24 cellular contexts compared by ENCODE assay signal in the genomic region with DNA sequence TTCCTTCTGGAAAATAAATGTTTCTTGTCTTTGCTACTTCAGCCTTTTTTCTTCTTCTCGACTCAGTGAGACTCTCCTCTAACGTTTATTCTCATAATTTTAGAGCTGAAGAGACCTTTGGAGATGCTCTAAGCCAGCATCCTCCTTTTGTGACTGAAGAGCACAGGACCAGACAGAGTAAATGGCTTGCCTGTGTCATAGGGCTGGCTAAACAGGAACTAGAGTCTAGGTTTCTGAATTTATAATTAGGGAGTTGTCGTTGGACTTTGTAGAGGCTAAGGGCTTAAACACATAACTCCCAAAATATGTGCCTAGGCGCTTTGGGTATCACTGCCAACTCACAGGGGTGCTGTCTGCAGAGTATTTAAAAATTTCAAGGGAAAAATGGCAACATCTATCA.
DNase-seq lines count a peak whose midpoint lies in the region; TF ChIP-seq lines count a peak whose summit lies in the region.
"Had no signal": no experiment of that assay in that cellular context is flagged by ENCODE, and none has a peak within 500 bp of the region (broad histone marks: within the 10 kb centered on the region; RNA-seq: fewer than 3 reads in every experiment).

No MANE protein-coding gene starts in this region.

- peak overlapping the region; percentile 50 for H3K27ac Mint-ChIP-seq in dendritic cell treated with granulocyte-macrophage colony-stimulating factor and Interleukin-4, amounts not matched to agents 40 ng/mL and 50 ng/mL, for 4 days
- H3K27ac Mint-ChIP-seq: activated CD4-positive, alpha-beta memory T cell treated with anti-CD3 and anti-CD28 coated beads, Interleukin-2, amount 10 ng/mL, durations not matched to agents 7 days and 5 days; activated T-helper 1 cell treated with anti-CD3 and anti-CD28 coated beads, Interleukin-12 subunit alpha, Interleukin-12 subunit beta, Interleukin-2, Interleukin-4 antibody, amounts not matched to agents 30 ng/mL and 10 ng/mL and 1 ng/mL, durations not matched to agents 14 hours and 24 hours and 36 hours; stimulated activated naive CD8-positive, alpha-beta T cell treated with anti-CD3 and anti-CD28 coated beads, Interleukin-15, Interleukin-2, amounts not matched to agents 100 ng/mL and 50 ng/mL, for 24 hours; T-helper 17 cell had no signal

- peaks cover 15% of the 10 kb centered on the region; the same call in 1 of the 2 replicates for H3F3A ChIP-seq in MM.1S (ENCODE audit: insufficient read depth, low read length)

- no peaks in the 10 kb centered on the region for H3K27me3 ChIP-seq in BLaER1 treated with 17β-estradiol and CSF1 and Interleukin-3, amounts not matched to agents 10 nM and 100 nM
- H3K27me3 ChIP-seq in MM.1S (replicated peaks; ENCODE audit: insufficient read depth, low read length) (no peaks in the 10 kb centered on the region), skeletal muscle tissue (ENCODE audit: control insufficient read depth in 3 of 3, insufficient read depth in 3 of 3, low read length in 3 of 3) (no peaks in the 10 kb centered on the region), WERI-Rb-1 (ENCODE audit: insufficient read depth, low read depth, severe bottlenecking) (no peaks in the 10 kb centered on the region)
- H3K27me3 ChIP-seq: colonic mucosa, left lung, tibial artery had no signal

- H3K4me1 ChIP-seq in BLaER1 treated with 17β-estradiol and CSF1 and Interleukin-3, amounts not matched to agents 10 nM and 100 nM = peaks cover 20 to 44% (median 37%) of the 10 kb centered on the region in 10 experiments
- H3K4me1 ChIP-seq in MM.1S (ENCODE audit: low read length) (peaks cover 48% of the 10 kb centered on the region), skeletal muscle tissue (ENCODE audit: control insufficient read depth in 3 of 3, insufficient read depth in 3 of 3, low read length in 3 of 3) (peaks cover 9 to 26% (median 15%) of the 10 kb centered on the region in 3 donors)
- H3K4me1 ChIP-seq: prostate gland had no signal

- H3K4me2 ChIP-seq in BLaER1 treated with 17β-estradiol and CSF1 and Interleukin-3, amounts not matched to agents 10 nM and 100 nM = peak overlapping the region in 9 of 11 experiments; percentile 6 to 61 (median 40); a peak in 14 of 22 replicates
- peak overlapping the region; percentile 52 for H3K4me2 ChIP-seq in MM.1S (ENCODE audit: low read depth, low read length)

- no peaks in the 10 kb centered on the region for H3K9me3 ChIP-seq in BLaER1 treated with 17β-estradiol and CSF1 and Interleukin-3, amounts not matched to agents 10 nM and 100 nM (replicated peaks in 1 of 11)
- H3K9me3 ChIP-seq in MM.1S (replicated peaks; ENCODE audit: insufficient read depth, low read length) = no peaks in the 10 kb centered on the region
- H3K9me3 ChIP-seq in skeletal muscle tissue (ENCODE audit: control insufficient read depth in 3 of 3, low read length in 3 of 3) = no peaks in the 10 kb centered on the region
- no peaks in the 10 kb centered on the region for H3K9me3 ChIP-seq in WERI-Rb-1 (ENCODE audit: severe bottlenecking)
- H3K9me3 ChIP-seq: colonic mucosa, left lung, prostate gland, tibial artery had no signal

- DNase-seq in MM.1S = no peak
- DNase-seq in WERI-Rb-1 = no peak
- no peak for DNase-seq in NCI-H1694 treated with DMSO at 0.1 percent for 48 hours (lab: John Stamatoyannopoulos, UW)
- no peak for DNase-seq in stimulated activated CD4-positive, alpha-beta T cell treated with anti-CD3 and anti-CD28 coated beads, Interleukin-2, amount 100 ng/mL, for 48 hours
- DNase-seq: activated CD4-positive, alpha-beta memory T cell treated with anti-CD3 and anti-CD28 coated beads, Interleukin-2, amount 10 ng/mL, durations not matched to agents 7 days and 5 days; activated CD8-positive, alpha-beta memory T cell treated with anti-CD3 and anti-CD28 coated beads, Interleukin-2, amount 50 U/mL, for 4 hours; activated naive CD4-positive, alpha-beta T cell treated with Interleukin-2 at 50 U/mL for 16 hours; colonic mucosa; effector CD8-positive, alpha-beta T cell; KBM-7; left lung; NCI-H446 treated with DMSO at 0.1 percent for 48 hours; NCI-H82; T-helper 17 cell; tibial artery had no signal

- H3K4me3 ChIP-seq in BLaER1 treated with 17β-estradiol and CSF1 and Interleukin-3, amounts not matched to agents 10 nM and 100 nM = no peak overlapping the region
- H3K4me3 ChIP-seq in MM.1S (ENCODE audit: low read length) (no peak overlapping the region), skeletal muscle tissue (ENCODE audit: low read length in 3 of 3) (no peak overlapping the region), WERI-Rb-1 (ENCODE audit: low read depth, low read length) (no peak overlapping the region)
- H3K4me3 ChIP-seq: colonic mucosa, GM12878, left lung, prostate gland, skin epidermis, tibial artery had no signal

- H3K27ac ChIP-seq in BLaER1 treated with 17β-estradiol and CSF1 and Interleukin-3, amounts not matched to agents 10 nM and 100 nM = no peak overlapping the region
- peak overlapping the region; percentile 11; the same call in 1 of the 2 replicates for H3K27ac ChIP-seq in MM.1S (ENCODE audit: low read length)
- H3K27ac ChIP-seq in skeletal muscle tissue (ENCODE audit: low read depth, low read length) = peak overlapping the region; percentile 13
- H3K27ac ChIP-seq in WERI-Rb-1 = no peak overlapping the region
- H3K27ac ChIP-seq: colonic mucosa, HL-60, prostate gland, skin epidermis had no signal

- no peaks in the 10 kb centered on the region for H3K27me3 Mint-ChIP-seq in dendritic cell treated with granulocyte-macrophage colony-stimulating factor and Interleukin-4, amounts not matched to agents 40 ng/mL and 50 ng/mL, for 4 days
- H3K27me3 Mint-ChIP-seq: stimulated activated naive CD8-positive, alpha-beta T cell treated with anti-CD3 and anti-CD28 coated beads, Interleukin-15, Interleukin-2, amounts not matched to agents 100 ng/mL and 50 ng/mL, for 24 hours had no signal

- no peaks in the 10 kb centered on the region for H3K36me3 ChIP-seq in BLaER1 treated with 17β-estradiol and CSF1 and Interleukin-3, amounts not matched to agents 10 nM and 100 nM
- H3K36me3 ChIP-seq in MM.1S (replicated peaks; ENCODE audit: insufficient read depth, low read length) (no peaks in the 10 kb centered on the region), skeletal muscle tissue (ENCODE audit: control insufficient read depth in 3 of 3, insufficient read depth in 3 of 3, low read length in 3 of 3) (no peaks in the 10 kb centered on the region), WERI-Rb-1 (no peaks in the 10 kb centered on the region)
- H3K36me3 ChIP-seq: colonic mucosa, left lung, prostate gland, tibial artery had no signal

- H2AFZ ChIP-seq in MM.1S (ENCODE audit: low read length) = no peak overlapping the region

- H3K9ac ChIP-seq in BLaER1 treated with 17β-estradiol and CSF1 and Interleukin-3, amounts not matched to agents 10 nM and 100 nM = no peak overlapping the region
- 0 out of 2 replicates have a peak overlapping the region, but pooled peaks have one; percentile 4 for H3K9ac ChIP-seq in MM.1S (ENCODE audit: low read length)
- H3K9ac ChIP-seq in skeletal muscle tissue (ENCODE audit: low read depth in 1 of 3, low read length in 3 of 3) = no peak overlapping the region

- H3K79me2 ChIP-seq in MM.1S (ENCODE audit: low read length) = no peaks in the 10 kb centered on the region

- H3K36me3 Mint-ChIP-seq in dendritic cell treated with granulocyte-macrophage colony-stimulating factor and Interleukin-4, amounts not matched to agents 40 ng/mL and 50 ng/mL, for 4 days (ENCODE audit: low read depth) = peaks cover 25% of the 10 kb centered on the region

- no peaks in the 10 kb centered on the region for H3K9me3 Mint-ChIP-seq in dendritic cell treated with granulocyte-macrophage colony-stimulating factor and Interleukin-4, amounts not matched to agents 40 ng/mL and 50 ng/mL, for 4 days
- H3K9me3 Mint-ChIP-seq: activated CD4-positive, alpha-beta memory T cell treated with anti-CD3 and anti-CD28 coated beads, Interleukin-2, amount 10 ng/mL, durations not matched to agents 7 days and 5 days; activated T-helper 1 cell treated with anti-CD3 and anti-CD28 coated beads, Interleukin-12 subunit alpha, Interleukin-12 subunit beta, Interleukin-2, Interleukin-4 antibody, amounts not matched to agents 30 ng/mL and 10 ng/mL and 1 ng/mL, durations not matched to agents 14 hours and 24 hours and 36 hours; stimulated activated naive CD8-positive, alpha-beta T cell treated with anti-CD3 and anti-CD28 coated beads, Interleukin-15, Interleukin-2, amounts not matched to agents 100 ng/mL and 50 ng/mL, for 24 hours had no signal

- intact Hi-C loops in dendritic cell treated with granulocyte-macrophage colony-stimulating factor and Interleukin-4, amounts not matched to agents 40 ng/mL and 50 ng/mL, for 4 days (cut with micrococcal nuclease) = no loop called here

- no peak for TF ChIP-seq CTCF in MM.1S (IDR thresholded peaks at IDR 0.05; ENCODE audit: low read length)
- no peak for TF ChIP-seq CTCF in WERI-Rb-1 (IDR thresholded peaks at IDR 0.05; ENCODE audit: low read depth, low read length)

- no peak overlapping the region for H3K4me3 Mint-ChIP-seq in dendritic cell treated with granulocyte-macrophage colony-stimulating factor and Interleukin-4, amounts not matched to agents 40 ng/mL and 50 ng/mL, for 4 days
- H3K4me3 Mint-ChIP-seq: activated CD4-positive, alpha-beta memory T cell treated with anti-CD3 and anti-CD28 coated beads, Interleukin-2, amount 10 ng/mL, durations not matched to agents 7 days and 5 days; activated T-helper 1 cell treated with anti-CD3 and anti-CD28 coated beads, Interleukin-12 subunit alpha, Interleukin-12 subunit beta, Interleukin-2, Interleukin-4 antibody, amounts not matched to agents 30 ng/mL and 10 ng/mL and 1 ng/mL, durations not matched to agents 14 hours and 24 hours and 36 hours; stimulated activated naive CD8-positive, alpha-beta T cell treated with anti-CD3 and anti-CD28 coated beads, Interleukin-15, Interleukin-2, amounts not matched to agents 100 ng/mL and 50 ng/mL, for 24 hours; T-helper 17 cell had no signal

- 0 out of 22 replicates have a peak, but pooled peaks cover 0 to 7% (median 0%) of the 10 kb centered on the region in 11 experiments for H4K20me1 ChIP-seq in BLaER1 treated with 17β-estradiol and CSF1 and Interleukin-3, amounts not matched to agents 10 nM and 100 nM
- no peaks in the 10 kb centered on the region for H4K20me1 ChIP-seq in MM.1S (ENCODE audit: insufficient read depth, low read length)

- no peaks in the 10 kb centered on the region for H3K9me2 ChIP-seq in MM.1S (replicated peaks; ENCODE audit: insufficient read depth, low read length)

- peaks cover 46% of the 10 kb centered on the region for H3K4me1 Mint-ChIP-seq in dendritic cell treated with granulocyte-macrophage colony-stimulating factor and Interleukin-4, amounts not matched to agents 40 ng/mL and 50 ng/mL, for 4 days (ENCODE audit: low read depth)
- H3K4me1 Mint-ChIP-seq: activated CD4-positive, alpha-beta memory T cell treated with anti-CD3 and anti-CD28 coated beads, Interleukin-2, amount 10 ng/mL, durations not matched to agents 7 days and 5 days had no signal

Comparison
In these comparisons a context has a peak if more than half of its experiments do, and no peak if none do; other contexts are left out.
1. H3K27ac ChIP-seq: peak in MM.1S (single experiment) and skeletal muscle tissue (single experiment); none in BLaER1 treated with 17β-estradiol and CSF1 and Interleukin-3, amounts not matched to agents 10 nM and 100 nM (0 of 11) and WERI-Rb-1 (single experiment).